9 cellular contexts compared by ENCODE assay signal in the genomic region with DNA sequence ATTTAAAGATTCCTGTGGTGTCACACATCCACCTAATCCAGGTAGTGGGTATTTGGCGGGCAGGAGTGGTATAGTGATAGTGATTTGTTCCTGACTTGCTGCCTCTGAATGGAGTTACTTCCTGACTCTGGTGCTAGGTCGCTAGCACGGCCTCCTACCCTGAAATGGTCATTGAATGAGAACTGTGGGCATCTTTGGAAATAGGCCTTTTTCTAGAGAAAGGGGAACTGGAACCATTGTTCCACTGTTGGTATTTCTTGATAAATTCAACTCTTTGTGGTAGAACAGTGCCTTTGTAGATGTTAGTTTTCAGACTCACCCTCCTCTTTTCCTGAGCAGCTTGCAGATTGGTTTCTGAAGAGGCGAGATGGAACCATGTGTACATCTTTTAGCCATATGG. TPM values are rescaled to one million over a fixed set of nuclear protein-coding genes. Genes with fewer than 3 reads are reported as not detected.
DNase-seq lines count a peak whose midpoint lies in the region; ATAC-seq and TF ChIP-seq lines count a peak whose summit lies in the region.
"Had no signal": no experiment of that assay in that cellular context is flagged by ENCODE, and none has a peak within 500 bp of the region (broad histone marks: within the 10 kb centered on the region; RNA-seq: fewer than 3 reads in every experiment).

No MANE protein-coding gene starts in this region.

- peaks cover 25% of the 10 kb centered on the region for H3K4me1 Mint-ChIP-seq in activated CD4-positive, alpha-beta T cell treated with anti-CD3 and anti-CD28 coated beads for 36 hours
- peaks cover 47% of the 10 kb centered on the region for H3K4me1 Mint-ChIP-seq in stimulated activated effector memory CD8-positive, alpha-beta T cell treated with anti-CD3 and anti-CD28 coated beads, Interleukin-12 subunit alpha, Interleukin-12 subunit beta, amount 100 ng/mL, for 72 hours

- no peak for TF ChIP-seq CTCF in fibroblast of the aortic adventitia (IDR thresholded peaks at IDR 0.05; ENCODE audit: insufficient read depth, low read length)

- no peaks in the 10 kb centered on the region for H3K27me3 Mint-ChIP-seq in activated CD4-positive, alpha-beta T cell treated with anti-CD3 and anti-CD28 coated beads for 36 hours

- no peaks in the 10 kb centered on the region for H3K36me3 Mint-ChIP-seq in activated CD4-positive, alpha-beta T cell treated with anti-CD3 and anti-CD28 coated beads for 36 hours (ENCODE audit: low read depth)
- H3K36me3 Mint-ChIP-seq in stimulated activated effector memory CD8-positive, alpha-beta T cell treated with anti-CD3 and anti-CD28 coated beads, Interleukin-12 subunit alpha, Interleukin-12 subunit beta, amount 100 ng/mL, for 72 hours = peaks cover 15% of the 10 kb centered on the region

- H3K9me3 Mint-ChIP-seq in activated CD4-positive, alpha-beta T cell treated with anti-CD3 and anti-CD28 coated beads for 36 hours (ENCODE audit: low read depth) = no peaks in the 10 kb centered on the region
- H3K9me3 Mint-ChIP-seq in stimulated activated effector memory CD8-positive, alpha-beta T cell treated with anti-CD3 and anti-CD28 coated beads, Interleukin-12 subunit alpha, Interleukin-12 subunit beta, amount 100 ng/mL, for 72 hours = no peaks in the 10 kb centered on the region

- peak overlapping the region; percentile 90 for H3K4me3 Mint-ChIP-seq in activated CD4-positive, alpha-beta T cell treated with anti-CD3 and anti-CD28 coated beads for 36 hours
- H3K4me3 Mint-ChIP-seq in stimulated activated effector memory CD8-positive, alpha-beta T cell treated with anti-CD3 and anti-CD28 coated beads, Interleukin-12 subunit alpha, Interleukin-12 subunit beta, amount 100 ng/mL, for 72 hours = peak overlapping the region; percentile 96

- intact Hi-C loops in activated CD4-positive, alpha-beta T cell treated with anti-CD3 and anti-CD28 coated beads for 36 hours (cut with DNase I, micrococcal nuclease) = loop anchor here in 1 of 2 experiments (10.0 kb wide), 3 partner anchors 869 to 1131 kb away; a partner anchor contains a TSS

- peak overlapping the region; percentile 94 for H3K4me3 ChIP-seq in fibroblast of the aortic adventitia (ENCODE audit: low read depth, low read length)

- POLR2A ChIA-PET in activated CD4-positive, alpha-beta T cell treated with anti-CD3 and anti-CD28 coated beads for 36 hours (lab: Charles Lee) = no interaction called here

- no peak overlapping the region for H3K27ac Mint-ChIP-seq in activated CD4-positive, alpha-beta T cell treated with anti-CD3 and anti-CD28 coated beads for 36 hours
- H3K27ac Mint-ChIP-seq in stimulated activated effector memory CD8-positive, alpha-beta T cell treated with anti-CD3 and anti-CD28 coated beads, Interleukin-12 subunit alpha, Interleukin-12 subunit beta, amount 100 ng/mL, for 72 hours = peak overlapping the region; percentile 95

- CTCF ChIA-PET in activated CD4-positive, alpha-beta T cell treated with anti-CD3 and anti-CD28 coated beads for 36 hours (lab: Charles Lee) = interaction anchor here (0.9 to 2.3 kb wide), 3 partner anchors 8 to 23 kb away, joined by 3 to 11 read pairs (median 5); no protein-coding TSS in a partner anchor

- ATAC-seq in activated CD4-positive, alpha-beta T cell treated with anti-CD3 and anti-CD28 coated beads for 36 hours = no peak
- no peak for ATAC-seq in stimulated activated effector memory CD8-positive, alpha-beta T cell treated with anti-CD3 and anti-CD28 coated beads, Interleukin-12 subunit alpha, Interleukin-12 subunit beta, amount 100 ng/mL, for 72 hours
- no peak for ATAC-seq in HG02763 (IDR thresholded peaks at IDR 0.05; ENCODE audit: unreplicated experiment)
- ATAC-seq in GM18502 (IDR thresholded peaks at IDR 0.05; ENCODE audit: poor library complexity, unreplicated experiment) = no peak

- no peak for DNase-seq in activated CD4-positive, alpha-beta T cell treated with anti-CD3 and anti-CD28 coated beads for 36 hours
- DNase-seq in activated CD4-positive, alpha-beta T cell treated with anti-CD3 and anti-CD28 coated beads, Interleukin-2, amount 50 U/mL, for 48 hours = no peak
- DNase-seq in SKM-1 treated with dmso at 0.1 percent for 144 hours (lab: John Stamatoyannopoulos, UW; ENCODE audit: unreplicated experiment) (peak; percentile 84), fibroblast of the aortic adventitia (ENCODE audit: low read depth) (no peak), NCI-H1048 (lab: John Stamatoyannopoulos, UW) (no peak)
- DNase-seq in stimulated activated effector memory CD8-positive, alpha-beta T cell treated with anti-CD3 and anti-CD28 coated beads, Interleukin-12 subunit alpha, Interleukin-12 subunit beta, amount 100 ng/mL, for 72 hours (ENCODE audit: low spot score in 2 of 2) = no peak
- DNase-seq: NCI-H446 had no signal

RNA-seq across cellular contexts. Expression of a gene that starts 1.5 kb away (rescaled TPM):
- total RNA-seq in activated CD4-positive, alpha-beta T cell treated with anti-CD3 and anti-CD28 coated beads for 36 hours = 10 to 100 TPM; 18.3 to 31.6 TPM
- 261 and 1,037 TPM in 2 replicates for total RNA-seq in fibroblast of the aortic adventitia (ENCODE audit: low replicate concordance)
